Comparison of ENCODE assay signal across 1 cellular context in genomic region chr7:32569388-32570289, GRCh38.
TF ChIP-seq lines count a peak whose summit lies in the region.

No MANE protein-coding gene starts in this region.

TF ChIP-seq in HepG2, 621 proteins besides CTCF, POLR2A, EP300 and RAD21:
- TF ChIP-seq SSRP1 (CRISPR knock-in tag; IDR thresholded peaks at IDR 0.05) (no peak), PCBP2 (optimal IDR thresholded peaks at IDR 0.05; ENCODE audit: low read depth, low read length, poor library complexity, severe bottlenecking) (no peak), TERF1 (CRISPR knock-in tag; IDR thresholded peaks at IDR 0.05) (no peak), PRPF4 (IDR thresholded peaks at IDR 0.05; ENCODE audit: low read depth, low read length, poor library complexity, severe bottlenecking) (no peak), MZF1 (CRISPR knock-in tag; IDR thresholded peaks at IDR 0.05; ENCODE audit: borderline replicate concordance) (no peak), RBFOX2 (IDR thresholded peaks at IDR 0.05; ENCODE audit: low read depth, low read length) (no peak), HNF1A (IDR thresholded peaks at IDR 0.05; ENCODE audit: low read depth) (no peak), HNF1A (CRISPR knock-in tag; IDR thresholded peaks at IDR 0.05; ENCODE audit: borderline replicate concordance) (no peak), ZNF746 (CRISPR knock-in tag; IDR thresholded peaks at IDR 0.05) (no peak), IKZF4 (CRISPR knock-in tag; IDR thresholded peaks at IDR 0.05; ENCODE audit: borderline replicate concordance, low read depth, not compliant biosample characterization) (no peak)
